21 cellular contexts compared by ENCODE assay signal in the genomic region with DNA sequence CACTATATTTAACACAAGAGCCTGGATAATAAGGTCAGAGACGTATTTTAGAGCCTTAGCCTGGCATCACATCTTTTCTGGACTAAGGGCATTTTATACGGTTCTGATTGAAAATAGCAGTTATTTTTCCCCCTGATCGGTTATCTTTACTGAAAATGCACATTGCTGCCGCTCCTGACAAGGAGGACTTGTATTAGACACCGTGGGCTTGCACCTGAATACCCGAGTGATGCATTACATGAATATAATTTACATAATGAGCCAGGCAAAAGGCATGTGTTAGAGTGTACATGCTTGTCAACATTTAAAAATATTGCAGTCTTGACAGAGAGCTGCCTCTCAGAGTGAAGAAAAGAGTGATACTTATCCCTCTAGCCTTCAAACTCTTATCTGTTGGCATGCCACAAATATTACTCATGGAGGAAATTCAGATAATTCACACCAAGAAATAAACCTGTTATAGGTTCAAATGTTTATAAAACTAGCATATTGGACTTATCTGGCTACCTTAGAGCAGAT.
DNase-seq lines count a peak whose midpoint lies in the region; ATAC-seq, FAIRE-seq and TF ChIP-seq lines count a peak whose summit lies in the region.
"Had no signal": no experiment of that assay in that cellular context is flagged by ENCODE, and none has a peak within 500 bp of the region (broad histone marks: within the 10 kb centered on the region; RNA-seq: fewer than 3 reads in every experiment).

No MANE protein-coding gene starts in this region.

- intact Hi-C loops in PC-3 (cut with micrococcal nuclease) = no loop called here

- H3K4me1 Mint-ChIP-seq in GM23338 (no peaks in the 10 kb centered on the region), neural progenitor cell (peaks cover 13% of the 10 kb centered on the region)
- H3K4me1 Mint-ChIP-seq: B cell; CD4-positive, CD25-positive, alpha-beta regulatory T cell; H9 had no signal

- DNase-seq in GM23338 (ENCODE audit: low spot score) (no peak), PC-3 (no peak), iris pigment epithelial cell (ENCODE audit: low read depth) (peak; percentile 10), neural progenitor cell (ENCODE audit: low spot score) (no peak), kidney tubule cell (ENCODE audit: low spot score) (no peak), GM12891 (ENCODE audit: insufficient read length, low spot score) (no peak)
- DNase-seq: Caco-2; CD4-positive, CD25-positive, alpha-beta regulatory T cell; CD8-positive, alpha-beta T cell; DMS153; DND-41; GM23248; H9 had no signal

- no peak for TF ChIP-seq POLR2A in GM12891 (IDR thresholded peaks at IDR 0.05; ENCODE audit: low read depth, low read length)

- H3K36me3 ChIP-seq in GM23338 (ENCODE audit: insufficient read depth) (no peaks in the 10 kb centered on the region), PC-3 (ENCODE audit: low read depth, low read length) (no peaks in the 10 kb centered on the region), neural progenitor cell (no peaks in the 10 kb centered on the region)
- H3K36me3 ChIP-seq: BLaER1 had no signal

- no peaks in the 10 kb centered on the region for H3K36me3 Mint-ChIP-seq in GM23338 (ENCODE audit: low read depth)
- H3K36me3 Mint-ChIP-seq in neural progenitor cell = no peaks in the 10 kb centered on the region
- H3K36me3 Mint-ChIP-seq: CD4-positive, CD25-positive, alpha-beta regulatory T cell; CD8-positive, alpha-beta T cell had no signal

- CTCF ChIA-PET in PC-3 (lab: Charles Lee) = no interaction called here

- H3K9me3 ChIP-seq in PC-3 (ENCODE audit: low read length) = no peaks in the 10 kb centered on the region
- no peaks in the 10 kb centered on the region for H3K9me3 ChIP-seq in neural progenitor cell (ENCODE audit: low read depth)
- H3K9me3 ChIP-seq: BLaER1, Caco-2 had no signal

- BruUV-seq in PC-3 (replicated peaks; lab: Mats Ljungman, UMichigan) = no TSS peak

- H3K27ac ChIP-seq in GM23338 (ENCODE audit: low read depth) (no peak overlapping the region), PC-3 (ENCODE audit: low read length) (no peak overlapping the region), neural progenitor cell (no peak overlapping the region)
- H3K27ac ChIP-seq: 22Rv1, BLaER1, C4-2B, GM23248 had no signal

- no peaks in the 10 kb centered on the region for H3K27me3 ChIP-seq in GM23338 (ENCODE audit: insufficient read depth)
- no peaks in the 10 kb centered on the region for H3K27me3 ChIP-seq in PC-3 (ENCODE audit: low read length)
- H3K27me3 ChIP-seq in neural progenitor cell = no peaks in the 10 kb centered on the region
- H3K27me3 ChIP-seq: BLaER1 had no signal

- H3K4me3 ChIP-seq in GM23338 (no peak overlapping the region), PC-3 (ENCODE audit: low read length) (no peak overlapping the region), neural progenitor cell (no peak overlapping the region)
- H3K4me3 ChIP-seq: BLaER1, GM23248 had no signal

- H3K4me3 Mint-ChIP-seq in GM23338 = no peak overlapping the region
- H3K4me3 Mint-ChIP-seq in neural progenitor cell = no peak overlapping the region
- H3K4me3 Mint-ChIP-seq: B cell; CD4-positive, CD25-positive, alpha-beta regulatory T cell; CD8-positive, alpha-beta T cell; H9 had no signal

- ATAC-seq in GM23338 (no peak), PC-3 (no peak), GM18517 (IDR thresholded peaks at IDR 0.05; ENCODE audit: unreplicated experiment) (no peak)
- ATAC-seq: CD8-positive, alpha-beta T cell; HCT116 had no signal

- H4K20me1 ChIP-seq in GM23338 (replicated peaks; ENCODE audit: insufficient read depth) = no peaks in the 10 kb centered on the region
- H4K20me1 ChIP-seq in PC-3 (ENCODE audit: low read length) = no peaks in the 10 kb centered on the region
- no peaks in the 10 kb centered on the region for H4K20me1 ChIP-seq in neural progenitor cell (ENCODE audit: low read depth)
- H4K20me1 ChIP-seq: BLaER1 had no signal

- H3K9me2 ChIP-seq in GM23338 (ENCODE audit: insufficient read depth) = no peaks in the 10 kb centered on the region
- no peaks in the 10 kb centered on the region for H3K9me2 ChIP-seq in PC-3 (replicated peaks; ENCODE audit: low read length)

- no peak overlapping the region for H3K9ac ChIP-seq in PC-3 (ENCODE audit: low read length)
- no peak overlapping the region for H3K9ac ChIP-seq in neural progenitor cell
- H3K9ac ChIP-seq: BLaER1, GM23248 had no signal

- H3K4me1 ChIP-seq in GM23338 (ENCODE audit: insufficient read depth) (no peaks in the 10 kb centered on the region), PC-3 (ENCODE audit: insufficient read depth, low read length) (peaks cover 19% of the 10 kb centered on the region), neural progenitor cell (no peaks in the 10 kb centered on the region)
- H3K4me1 ChIP-seq: BLaER1, Caco-2 had no signal

- H2AFZ ChIP-seq in GM23338 (0 out of 2 replicates have a peak overlapping the region, but pooled peaks have one; percentile 43), PC-3 (ENCODE audit: low read length) (0 out of 2 replicates have a peak overlapping the region, but pooled peaks have one; percentile 8), neural progenitor cell (replicated peaks) (peak overlapping the region; percentile 34)
- H2AFZ ChIP-seq: GM23248 had no signal

- POLR2A ChIA-PET in PC-3 (lab: Charles Lee; ENCODE audit: unreplicated experiment) = no interaction called here

- H3F3A ChIP-seq in GM23338 (replicated peaks; ENCODE audit: low read depth) (no peaks in the 10 kb centered on the region), PC-3 (ENCODE audit: low read length, unreplicated experiment) (no peaks in the 10 kb centered on the region), neural progenitor cell (ENCODE audit: low read depth) (no peaks in the 10 kb centered on the region)

- H3K9me3 Mint-ChIP-seq in GM23338 (no peaks in the 10 kb centered on the region), neural progenitor cell (no peaks in the 10 kb centered on the region)
- H3K9me3 Mint-ChIP-seq: CD8-positive, alpha-beta T cell; H9 had no signal

- H3K4me2 ChIP-seq in GM23338 = no peak overlapping the region
- H3K4me2 ChIP-seq in PC-3 (ENCODE audit: low read length) = no peak overlapping the region
- H3K4me2 ChIP-seq in neural progenitor cell = no peak overlapping the region
- H3K4me2 ChIP-seq: BLaER1 had no signal

- no peaks in the 10 kb centered on the region for H3K79me2 ChIP-seq in GM23338 (replicated peaks; ENCODE audit: insufficient read depth)
- H3K79me2 ChIP-seq in PC-3 (ENCODE audit: low read length) = no peaks in the 10 kb centered on the region
- no peaks in the 10 kb centered on the region for H3K79me2 ChIP-seq in neural progenitor cell (ENCODE audit: low read depth)

- TF ChIP-seq CTCF in GM23338 (conservative IDR thresholded peaks at IDR 0.05; ENCODE audit: low read depth in 2 of 2) (no peak), PC-3 (conservative IDR thresholded peaks at IDR 0.05; ENCODE audit: low read depth, low read length) (no peak), neural progenitor cell (IDR thresholded peaks at IDR 0.05) (no peak)

- H3K27ac Mint-ChIP-seq in GM23338 (no peak overlapping the region), neural progenitor cell (no peak overlapping the region)
- H3K27ac Mint-ChIP-seq: B cell; CD4-positive, CD25-positive, alpha-beta regulatory T cell; CD8-positive, alpha-beta T cell; H9 had no signal

- no peak for FAIRE-seq in GM12891 (lab: Jason Lieb, UNC)
- FAIRE-seq: A204.1, G401.6 had no signal

- no peaks in the 10 kb centered on the region for H3K27me3 Mint-ChIP-seq in GM23338 (ENCODE audit: insufficient read depth, low read depth, poor library complexity)
- H3K27me3 Mint-ChIP-seq in neural progenitor cell (ENCODE audit: insufficient read depth, low read depth) = no peaks in the 10 kb centered on the region
- H3K27me3 Mint-ChIP-seq: B cell; CD4-positive, CD25-positive, alpha-beta regulatory T cell had no signal

TF ChIP-seq in GM23338, 12 proteins besides CTCF, POLR2A, EP300 and RAD21 (continues in another document):
- TF ChIP-seq, protein P1, sequence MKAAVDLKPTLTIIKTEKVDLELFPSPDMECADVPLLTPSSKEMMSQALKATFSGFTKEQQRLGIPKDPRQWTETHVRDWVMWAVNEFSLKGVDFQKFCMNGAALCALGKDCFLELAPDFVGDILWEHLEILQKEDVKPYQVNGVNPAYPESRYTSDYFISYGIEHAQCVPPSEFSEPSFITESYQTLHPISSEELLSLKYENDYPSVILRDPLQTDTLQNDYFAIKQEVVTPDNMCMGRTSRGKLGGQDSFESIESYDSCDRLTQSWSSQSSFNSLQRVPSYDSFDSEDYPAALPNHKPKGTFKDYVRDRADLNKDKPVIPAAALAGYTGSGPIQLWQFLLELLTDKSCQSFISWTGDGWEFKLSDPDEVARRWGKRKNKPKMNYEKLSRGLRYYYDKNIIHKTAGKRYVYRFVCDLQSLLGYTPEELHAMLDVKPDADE (IDR thresholded peaks at IDR 0.05) = no peak
- TF ChIP-seq JUNB (IDR thresholded peaks at IDR 0.05; ENCODE audit: unreplicated experiment) = no peak
- no peak for TF ChIP-seq EZH2phosphoT487 (IDR thresholded peaks at IDR 0.05; ENCODE audit: unreplicated experiment)
- no peak for TF ChIP-seq POLR2AphosphoS5 (IDR thresholded peaks at IDR 0.05; ENCODE audit: low read depth)
- no peak for TF ChIP-seq NANOG (IDR thresholded peaks at IDR 0.05; ENCODE audit: borderline replicate concordance)
- TF ChIP-seq ZNF114 (CRISPR knock-in tag; IDR thresholded peaks at IDR 0.05) = no peak
- TF ChIP-seq CREB1 (CRISPR knock-in tag; IDR thresholded peaks at IDR 0.05; ENCODE audit: low read depth) = no peak

TF ChIP-seq in GM12891, 5 proteins besides CTCF, POLR2A, EP300 and RAD21:
- TF ChIP-seq POU2F2 (IDR thresholded peaks at IDR 0.05; ENCODE audit: low read depth, low read length) = no peak
- no peak for TF ChIP-seq TAF1 (IDR thresholded peaks at IDR 0.05; ENCODE audit: low read depth, low read length)
- no peak for TF ChIP-seq POLR2AphosphoS5 (IDR thresholded peaks at IDR 0.05; ENCODE audit: low read depth, low read length)
- TF ChIP-seq PAX5 (IDR thresholded peaks at IDR 0.05; ENCODE audit: insufficient read depth, low read length, severe bottlenecking) = no peak
- no peak for TF ChIP-seq SPI1 (IDR thresholded peaks at IDR 0.05; ENCODE audit: low read depth, low read length)
